ENCODE assay signal across 8 cellular contexts in genomic region chr2:231961349-231962166, GRCh38. TPM values are rescaled to one million over a fixed set of nuclear protein-coding genes. Genes with fewer than 3 reads are reported as not detected.
DNase-seq lines count a peak whose midpoint lies in the region; ATAC-seq and TF ChIP-seq lines count a peak whose summit lies in the region.

TSS of gene DIS3L2 (plus strand) at chr2:231961713. CDS start at chr2:232014928, 53,215 bp downstream.

- H3K27ac Mint-ChIP-seq in CD4-positive, alpha-beta T cell: peak within 1 kb of the TSS; percentile 87

- ATAC-seq in CD4-positive, alpha-beta T cell (ENCODE audit: poor library complexity): peak; percentile 93
- peak; percentile 90 for ATAC-seq in GM19452 (IDR thresholded peaks at IDR 0.05; ENCODE audit: unreplicated experiment)

- H3K9me3 ChIP-seq in CD4-positive, alpha-beta T cell (ENCODE audit: control insufficient read depth, low read length): no peaks in the 10 kb centered on the region

- DNase-seq in CD4-positive, alpha-beta T cell: peak; percentile 66 to 78 (median 70)
- DNase-seq in HK-2 (ENCODE audit: unreplicated experiment) (peak; percentile 80), NCI-H82 treated with DMSO at 0.1 percent for 48 hours (lab: John Stamatoyannopoulos, UW; ENCODE audit: unreplicated experiment) (peak; percentile 40), lung microvascular endothelial cell (ENCODE audit: low read depth in 2 of 2) (peak; percentile 88)
- DNase-seq in activated CD8-positive, alpha-beta memory T cell treated with anti-CD3 and anti-CD28 coated beads for 1 hour (ENCODE audit: extremely low read depth in 1 of 2, low read depth in 1 of 2): peak; percentile 45 to 68
- peak; percentile 52 for DNase-seq in effector CD8-positive, alpha-beta T cell (lab: John Stamatoyannopoulos, UW)
- DNase-seq in stimulated activated CD4-positive, alpha-beta T cell treated with anti-CD3 and anti-CD28 coated beads, TNF-alpha, amount 100 ng/mL, for 48 hours (ENCODE audit: low read depth in 3 of 3): peak; percentile 55 to 79 (median 62)

- POLR2A ChIA-PET in CD4-positive, alpha-beta T cell (lab: Charles Lee): interaction anchor here (0.9 to 1.3 kb wide), 3 partner anchors 155 to 354 kb away, joined by 3 to 4 read pairs (median 4); no protein-coding TSS in a partner anchor

- CTCF ChIA-PET in CD4-positive, alpha-beta T cell (lab: Charles Lee): no interaction called here

- H3K4me1 Mint-ChIP-seq in CD4-positive, alpha-beta T cell (ENCODE audit: low read depth): peaks cover 47% of the 10 kb centered on the region

- intact Hi-C loops in CD4-positive, alpha-beta T cell (cut with DNase I, micrococcal nuclease): loop anchor here in 1 of 2 experiments (5.0 kb wide), 3 partner anchors 179 to 1896 kb away; partner anchors contain the start of genes EIF4E2, PDE6D and TIGD1

- peak within 1 kb of the TSS; percentile 97 for H3K4me3 Mint-ChIP-seq in CD4-positive, alpha-beta T cell

- H3K27ac ChIP-seq in CD4-positive, alpha-beta T cell (ENCODE audit: low read depth, low read length): peak within 1 kb of the TSS; percentile 69

- no peaks in the 10 kb centered on the region for H3K27me3 ChIP-seq in CD4-positive, alpha-beta T cell (ENCODE audit: control insufficient read depth, insufficient read depth, low read length)

- no peaks in the 10 kb centered on the region for H3K9me3 Mint-ChIP-seq in CD4-positive, alpha-beta T cell

- no peaks in the 10 kb centered on the region for H3K27me3 Mint-ChIP-seq in CD4-positive, alpha-beta T cell

- no peak for TF ChIP-seq CTCF in CD4-positive, alpha-beta T cell (IDR thresholded peaks at IDR 0.05)

- peaks cover 18% of the 10 kb centered on the region for H3K36me3 Mint-ChIP-seq in CD4-positive, alpha-beta T cell (ENCODE audit: low read depth)

RNA-seq across cellular contexts. Expression of gene DIS3L2, which starts in this region (rescaled TPM):
- total RNA-seq in CD4-positive, alpha-beta T cell: 10 to 100 TPM; 59.8 to 62.9 TPM
- 10.2 and 14.1 TPM in 2 replicates for total RNA-seq in lung microvascular endothelial cell

Comparison
In these comparisons a context has a peak if more than half of its experiments do, and no peak if none do; other contexts are left out.
1. Peak in every context shown above with its lines: DNase-seq, ATAC-seq and H3K27ac ChIP-seq.